7 cellular contexts compared by ENCODE assay signal in the genomic region with DNA sequence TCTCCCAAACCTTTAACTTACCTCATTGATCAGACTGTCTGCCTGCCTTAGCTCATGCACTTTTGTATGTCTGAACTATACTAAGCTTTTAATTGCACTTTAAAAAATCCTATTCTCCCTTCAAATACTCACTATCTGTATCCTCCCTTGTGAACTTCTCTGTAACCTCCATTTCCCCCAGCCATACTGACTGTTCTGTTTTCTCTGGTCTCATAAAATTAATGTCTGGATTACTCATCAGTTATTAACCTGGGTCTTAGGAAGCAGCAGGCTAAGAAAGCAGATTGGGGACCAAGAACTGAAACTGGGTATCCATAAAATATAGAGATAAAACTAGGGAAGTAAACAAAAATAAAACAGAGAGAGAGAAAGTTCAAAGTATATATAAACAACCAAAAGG.
"Had no signal": no experiment of that assay in that cellular context is flagged by ENCODE, and none has a peak within 500 bp of the region (broad histone marks: within the 10 kb centered on the region; RNA-seq: fewer than 3 reads in every experiment).

No MANE protein-coding gene starts in this region.

- H2AFZ ChIP-seq: GM23338 had no signal

- H3K4me3 ChIP-seq: GM23338 had no signal

- H3K27ac Mint-ChIP-seq: GM23338, H9, IgD-negative memory B cell had no signal

- H3K4me3 Mint-ChIP-seq: GM23338, H9, IgD-negative memory B cell had no signal

- ATAC-seq: GM23338, HepG2 had no signal

- FAIRE-seq: H1, H54, HepG2 had no signal

- DNase-seq: H9, HCEC 1CT had no signal

- H3K9me3 Mint-ChIP-seq: GM23338, H9, IgD-negative memory B cell had no signal

- H3K36me3 Mint-ChIP-seq: IgD-negative memory B cell had no signal

- H3K4me1 Mint-ChIP-seq: GM23338, H9, IgD-negative memory B cell had no signal

- H3K4me2 ChIP-seq: GM23338 had no signal

- H3K27me3 Mint-ChIP-seq: IgD-negative memory B cell had no signal
